ENCODE assay signal across 23 cellular contexts in the genomic region with DNA sequence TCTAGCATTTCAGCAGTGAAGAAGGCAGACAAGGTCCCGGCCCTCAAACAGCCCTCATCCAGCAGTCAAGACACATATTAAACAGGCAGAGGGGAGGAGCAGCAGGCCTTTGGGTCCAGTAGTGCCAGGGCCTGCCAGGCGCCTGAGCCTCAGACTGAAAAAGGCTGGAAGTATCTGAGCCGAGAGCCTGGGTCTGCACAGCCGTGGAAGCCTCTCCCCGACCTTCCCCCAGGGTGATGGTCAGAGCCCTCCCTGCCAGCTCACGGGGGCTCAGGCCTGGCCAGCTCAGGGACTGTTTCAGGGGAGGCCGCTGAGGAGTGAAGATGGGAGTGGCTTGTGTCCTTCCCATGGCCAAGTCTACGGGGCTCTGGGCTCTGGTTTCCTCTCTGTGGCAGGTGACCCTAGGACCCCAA.
DNase-seq lines count a peak whose midpoint lies in the region; TF ChIP-seq lines count a peak whose summit lies in the region.
"Had no signal": no experiment of that assay in that cellular context is flagged by ENCODE, and none has a peak within 500 bp of the region (broad histone marks: within the 10 kb centered on the region; RNA-seq: fewer than 3 reads in every experiment).

No MANE protein-coding gene starts in this region.

- peaks cover 4% of the 10 kb centered on the region for H3K9me3 Mint-ChIP-seq in nephron progenitor cell

- DNase-seq in NCI-H510A treated with DMSO at 0.1 percent for 48 hours (lab: John Stamatoyannopoulos, UW) (peak; percentile 10), NCI-H510A (lab: John Stamatoyannopoulos, UW) (no peak), AG20443 (ENCODE audit: low spot score) (peak; percentile 8), Karpas-422 (no peak), nephron progenitor cell (peak; percentile 26), OCI-M1 (lab: John Stamatoyannopoulos, UW) (no peak), germinal center (ENCODE audit: low spot score) (no peak), GDM1 (lab: John Stamatoyannopoulos, UW) (no peak)
- DNase-seq: activated CD4-positive, alpha-beta T cell treated with anti-CD3 and anti-CD28 coated beads for 4 hours; activated naive CD4-positive, alpha-beta T cell treated with Interleukin-2 at 50 U/mL for 16 hours; body of pancreas; DMS53; dorsolateral prefrontal cortex; gastrocnemius medialis; occipital lobe; stimulated activated CD8-positive, alpha-beta memory T cell treated with anti-CD3 and anti-CD28 coated beads, Interleukin-4, amount 100 ng/mL, for 48 hours; tibial artery had no signal

- peaks cover 29% of the 10 kb centered on the region for H3K4me1 Mint-ChIP-seq in nephron progenitor cell

- no peak overlapping the region for H3K4me3 ChIP-seq in Karpas-422 (ENCODE audit: low read length)
- H3K4me3 ChIP-seq: A549, adrenal gland, body of pancreas, dorsolateral prefrontal cortex, hepatocyte, K562, SK-N-MC, skin epidermis, tibial artery had no signal

- H3K27me3 Mint-ChIP-seq in nephron progenitor cell (ENCODE audit: low read depth, poor library complexity) = peaks cover 5% of the 10 kb centered on the region

- H3K36me3 Mint-ChIP-seq in nephron progenitor cell (ENCODE audit: low read depth) = no peaks in the 10 kb centered on the region

- no peak overlapping the region for H3K27ac ChIP-seq in Karpas-422 (ENCODE audit: low read length)
- H3K27ac ChIP-seq: A549, adrenal gland, body of pancreas, dorsolateral prefrontal cortex, gastrocnemius medialis, hepatocyte, SK-N-MC, tibial artery had no signal

- H3K4me2 ChIP-seq in Karpas-422 (ENCODE audit: low read depth, low read length, poor library complexity, severe bottlenecking) = peak overlapping the region; percentile 22
- H3K4me2 ChIP-seq: A549, hepatocyte had no signal

- H3K4me1 ChIP-seq in Karpas-422 (ENCODE audit: low read length) = peaks cover 17% of the 10 kb centered on the region
- H3K4me1 ChIP-seq: A549, adrenal gland, body of pancreas, tibial artery had no signal

- H2AFZ ChIP-seq in Karpas-422 (ENCODE audit: low read length) = no peak overlapping the region
- H2AFZ ChIP-seq: hepatocyte had no signal

- no peaks in the 10 kb centered on the region; the same call in 1 of the 2 replicates for H3K27me3 ChIP-seq in Karpas-422 (ENCODE audit: low read length)
- H3K27me3 ChIP-seq: adrenal gland, body of pancreas had no signal

- H3K27ac Mint-ChIP-seq in nephron progenitor cell = peak overlapping the region; percentile 80

- no peaks in the 10 kb centered on the region for H3K79me2 ChIP-seq in Karpas-422 (ENCODE audit: low read length)
- H3K79me2 ChIP-seq: hepatocyte had no signal

- H3K9me3 ChIP-seq in Karpas-422 (ENCODE audit: low read length) = no peaks in the 10 kb centered on the region
- H3K9me3 ChIP-seq: A549, adrenal gland, gastrocnemius medialis had no signal

- 0 out of 2 replicates have a peak, but pooled peaks cover 4% of the 10 kb centered on the region for H4K20me1 ChIP-seq in Karpas-422 (ENCODE audit: insufficient read depth, low read depth, low read length)

- H3K9me2 ChIP-seq in Karpas-422 (replicated peaks; ENCODE audit: insufficient read depth, low read length) = no peaks in the 10 kb centered on the region

- H3K9ac ChIP-seq in Karpas-422 (ENCODE audit: low read length) = no peak overlapping the region

- no peak for TF ChIP-seq CTCF in nephron progenitor cell (IDR thresholded peaks at IDR 0.05)

- H3K4me3 Mint-ChIP-seq in nephron progenitor cell = no peak overlapping the region

- H3K36me3 ChIP-seq in Karpas-422 (ENCODE audit: insufficient read depth, low read length) = no peaks in the 10 kb centered on the region
- H3K36me3 ChIP-seq: adrenal gland, gastrocnemius medialis, tibial artery had no signal

Comparison
In these comparisons a context has a peak if more than half of its experiments do, and no peak if none do; other contexts are left out.
1. DNase-seq: peak in NCI-H510A treated with DMSO at 0.1 percent for 48 hours (single experiment), AG20443 (single experiment) and nephron progenitor cell (single experiment); none in NCI-H510A (single experiment), Karpas-422 (single experiment), OCI-M1 (single experiment), germinal center (single experiment) and GDM1 (single experiment).